In the genomic region with DNA sequence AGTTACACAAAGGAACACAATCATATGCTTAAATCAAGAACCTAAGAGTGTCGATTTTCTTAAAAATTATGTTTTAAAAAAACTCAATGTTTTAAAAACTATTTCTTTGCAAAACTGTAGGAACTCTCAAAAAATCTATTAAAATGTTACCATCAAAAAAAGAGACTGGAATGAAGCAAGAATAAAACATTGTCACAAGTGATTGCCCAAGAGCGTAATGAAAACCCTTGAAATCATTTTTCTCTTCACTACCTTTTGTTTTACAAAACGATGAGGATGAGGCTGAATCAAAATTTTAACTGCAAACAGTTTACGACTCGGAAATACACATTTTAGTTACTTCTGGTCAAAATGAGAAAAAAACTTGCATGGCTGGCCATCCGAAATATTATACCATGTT, we compare ENCODE assay signal across 8 cellular contexts. TPM values are rescaled to one million over a fixed set of nuclear protein-coding genes. Genes with fewer than 3 reads are reported as not detected.
DNase-seq lines count a peak whose midpoint lies in the region; ATAC-seq and TF ChIP-seq lines count a peak whose summit lies in the region.

No MANE protein-coding gene starts in this region.

- H3K9me3 ChIP-seq in DOHH2 (ENCODE audit: control insufficient read depth, insufficient read depth, low read length) (no peaks in the 10 kb centered on the region), SJSA1 (replicated peaks) (no peaks in the 10 kb centered on the region), prostate gland (no peaks in the 10 kb centered on the region)

- H3K4me1 ChIP-seq in DOHH2 (ENCODE audit: control insufficient read depth, low read length) = peaks cover 33% of the 10 kb centered on the region
- peaks cover 27% of the 10 kb centered on the region for H3K4me1 ChIP-seq in SJSA1 (replicated peaks)
- no peaks in the 10 kb centered on the region for H3K4me1 ChIP-seq in prostate gland (replicated peaks)

- H3K27me3 ChIP-seq in DOHH2 (ENCODE audit: control insufficient read depth, low read length) (no peaks in the 10 kb centered on the region), SJSA1 (replicated peaks) (no peaks in the 10 kb centered on the region), prostate gland (replicated peaks; ENCODE audit: insufficient read depth) (no peaks in the 10 kb centered on the region)

- H4K20me1 ChIP-seq in DOHH2 (ENCODE audit: control insufficient read depth, insufficient read depth, low read depth, low read length) = peaks cover 35% of the 10 kb centered on the region

- DNase-seq in SJSA1 (ENCODE audit: low read depth in 1 of 2, low spot score in 2 of 2) (no peak), fibroblast of mammary gland (ENCODE audit: low read depth) (no peak), prostate gland (ENCODE audit: low spot score) (no peak)
- DNase-seq in stimulated activated CD4-positive, alpha-beta T cell treated with anti-CD3 and anti-CD28 coated beads, Interleukin-12 subunit alpha, Interleukin-12 subunit beta, amount 100 ng/mL, for 4 hours = no peak

- peaks cover 97% of the 10 kb centered on the region for H3K79me2 ChIP-seq in DOHH2 (ENCODE audit: control insufficient read depth, low read length)

- H3F3A ChIP-seq in DOHH2 (ENCODE audit: control insufficient read depth, insufficient read depth) = peaks cover 3% of the 10 kb centered on the region; the same call in 1 of the 2 replicates

- no peak for TF ChIP-seq CTCF in DOHH2 (IDR thresholded peaks at IDR 0.05; ENCODE audit: low read depth, low read length, poor library complexity, severe bottlenecking)
- no peak for TF ChIP-seq CTCF in fibroblast of mammary gland (conservative IDR thresholded peaks at IDR 0.05; ENCODE audit: control insufficient read depth, insufficient read depth, low read depth, low read length)
- no peak for TF ChIP-seq CTCF in prostate gland (IDR thresholded peaks at IDR 0.05)

- intact Hi-C loops in prostate gland (cut with DNase I) = loop anchor here (10.0 kb wide), 1 partner anchor 49 kb away; a partner anchor contains a TSS

- H3K4me3 ChIP-seq in DOHH2 (ENCODE audit: low read length) (peak overlapping the region; percentile 100), SJSA1 (peak overlapping the region; percentile 73), fibroblast of mammary gland (ENCODE audit: control insufficient read depth, low read depth, low read length) (peak overlapping the region; percentile 100), prostate gland (peak overlapping the region; percentile 70)

- ATAC-seq in GM21825 (IDR thresholded peaks at IDR 0.05; ENCODE audit: unreplicated experiment) (no peak), HG02678 (IDR thresholded peaks at IDR 0.05; ENCODE audit: unreplicated experiment) (no peak), HG02885 (IDR thresholded peaks at IDR 0.05; ENCODE audit: poor library complexity, unreplicated experiment) (no peak)

- peak overlapping the region; percentile 97; the same call in 1 of the 2 replicates for H3K27ac ChIP-seq in DOHH2 (ENCODE audit: low read depth, low read length)
- H3K27ac ChIP-seq in SJSA1 = peak overlapping the region; percentile 98; the same call in 1 of the 2 replicates
- peak overlapping the region in 1 of 2 donors; percentile 98 for H3K27ac ChIP-seq in prostate gland

- 3% methylated on average over 6 of the region's 6 CpGs for WGBS in prostate gland

- H3K9me2 ChIP-seq in DOHH2 (replicated peaks; ENCODE audit: control insufficient read depth, low read length) = no peaks in the 10 kb centered on the region

- peaks cover 70% of the 10 kb centered on the region for H3K36me3 ChIP-seq in DOHH2 (ENCODE audit: control insufficient read depth, low read length)
- H3K36me3 ChIP-seq in SJSA1 = peaks cover 48% of the 10 kb centered on the region
- no peaks in the 10 kb centered on the region for H3K36me3 ChIP-seq in prostate gland

- H3K4me2 ChIP-seq in DOHH2 (ENCODE audit: low read length) = peak overlapping the region; percentile 87

- no peak for TF ChIP-seq POLR2A in prostate gland (IDR thresholded peaks at IDR 0.05)

RNA-seq across cellular contexts. Expression of a gene that starts 0.9 kb away (rescaled TPM):
- total RNA-seq in SJSA1 (2014; rRNA removed; shearing (Covaris generic)) = 120 and 156 TPM in 2 replicates
- total RNA-seq in prostate gland = 10 to 100 TPM; 71.8 to 89.9 TPM

RNA-seq across cellular contexts. Expression of a gene that starts 1.8 kb away (rescaled TPM):
- 23.2 and 43.5 TPM in 2 replicates for total RNA-seq in SJSA1 (2014; rRNA removed; shearing (Covaris generic))
- total RNA-seq in prostate gland = 10 to 100 TPM in 1 of 2 donors, 1 to 10 TPM in 1; 8.5 to 14.3 TPM

RNA-seq across cellular contexts. Expression of a gene that starts 53.0 kb away (rescaled TPM):
- total RNA-seq in SJSA1 (2014; rRNA removed; shearing (Covaris generic)) = 7.4 and 14.3 TPM in 2 replicates
- total RNA-seq in prostate gland = 10 to 100 TPM in 1 of 2 donors, 1 to 10 TPM in 1; 5.7 to 10.5 TPM
